Comparison of ENCODE assay signal across 1 cellular context in the genomic region with DNA sequence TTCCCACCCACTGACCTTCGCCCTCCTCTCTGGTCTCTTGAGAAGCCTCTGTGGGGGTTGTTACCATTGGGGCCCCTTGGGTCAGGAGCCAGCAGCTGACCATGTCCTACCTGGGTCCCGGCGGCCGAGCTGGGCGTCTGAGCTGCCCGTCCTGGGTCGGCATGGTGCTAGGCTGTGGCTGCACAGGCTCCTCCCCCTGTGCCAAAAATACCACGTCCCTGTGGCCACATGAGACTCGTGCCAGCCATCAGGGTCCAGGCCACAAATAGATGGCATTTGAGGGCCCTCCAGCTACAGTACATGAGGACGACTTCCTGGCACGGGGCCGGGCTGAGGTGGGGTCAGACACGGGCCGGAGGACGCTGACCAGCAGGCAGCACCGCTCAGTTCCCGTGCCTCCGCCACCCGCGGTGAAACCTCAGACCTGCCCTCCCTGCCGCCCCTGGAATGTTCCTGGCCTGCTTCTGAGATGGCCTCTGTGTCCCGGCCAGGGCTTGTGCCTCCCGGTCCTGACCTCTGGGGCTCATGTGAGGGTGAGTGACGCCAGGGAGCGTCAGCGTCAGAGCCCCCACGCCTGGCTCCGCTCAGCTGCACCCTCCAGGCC.
TF ChIP-seq lines count a peak whose summit lies in the region.

A gene with protein sequence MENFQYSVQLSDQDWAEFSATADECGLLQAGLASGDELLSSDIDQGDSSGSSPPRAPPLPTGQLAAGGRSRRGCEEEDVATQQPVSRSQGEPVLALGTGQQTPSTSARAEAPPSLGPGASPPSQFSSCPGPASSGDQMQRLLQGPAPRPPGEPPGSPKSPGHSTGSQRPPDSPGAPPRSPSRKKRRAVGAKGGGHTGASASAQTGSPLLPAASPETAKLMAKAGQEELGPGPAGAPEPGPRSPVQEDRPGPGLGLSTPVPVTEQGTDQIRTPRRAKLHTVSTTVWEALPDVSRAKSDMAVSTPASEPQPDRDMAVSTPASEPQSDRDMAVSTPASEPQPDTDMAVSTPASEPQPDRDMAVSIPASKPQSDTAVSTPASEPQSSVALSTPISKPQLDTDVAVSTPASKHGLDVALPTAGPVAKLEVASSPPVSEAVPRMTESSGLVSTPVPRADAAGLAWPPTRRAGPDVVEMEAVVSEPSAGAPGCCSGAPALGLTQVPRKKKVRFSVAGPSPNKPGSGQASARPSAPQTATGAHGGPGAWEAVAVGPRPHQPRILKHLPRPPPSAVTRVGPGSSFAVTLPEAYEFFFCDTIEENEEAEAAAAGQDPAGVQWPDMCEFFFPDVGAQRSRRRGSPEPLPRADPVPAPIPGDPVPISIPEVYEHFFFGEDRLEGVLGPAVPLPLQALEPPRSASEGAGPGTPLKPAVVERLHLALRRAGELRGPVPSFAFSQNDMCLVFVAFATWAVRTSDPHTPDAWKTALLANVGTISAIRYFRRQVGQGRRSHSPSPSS (minus strand): TSS at position 139 of the 604 bp plus-strand sequence. CDS start 1,064 bp downstream, outside the sequence.

TF ChIP-seq in K562, 482 proteins besides CTCF, POLR2A, EP300 and RAD21:
- TF ChIP-seq ATF1 (CRISPR knock-in tag; IDR thresholded peaks at IDR 0.05) (no peak), ATF1 (tag; IDR thresholded peaks at IDR 0.05) (0 out of 2 replicates have a peak, but pooled peaks have one; percentile 16), TBL1XR1 (IDR thresholded peaks at IDR 0.05; ENCODE audit: low read length in 2 of 2) (no peak), CREB1 (IDR thresholded peaks at IDR 0.05) (no peak), CREB1 (CRISPR knock-in tag; IDR thresholded peaks at IDR 0.05) (0 out of 2 replicates have a peak, but pooled peaks have one; percentile 16)
